ENCODE assay signal across 2 cellular contexts in genomic region chr12:60834806-60835205, GRCh38.
TF ChIP-seq lines count a peak whose summit lies in the region.

No MANE protein-coding gene starts in this region.

TF ChIP-seq in GM23338, 12 proteins besides CTCF, POLR2A, EP300 and RAD21 (continued from another document):
- no peak for TF ChIP-seq REST (IDR thresholded peaks at IDR 0.05; ENCODE audit: unreplicated experiment)
- no peak for TF ChIP-seq ZNF114 (CRISPR knock-in tag; IDR thresholded peaks at IDR 0.05)
- TF ChIP-seq, protein P1, sequence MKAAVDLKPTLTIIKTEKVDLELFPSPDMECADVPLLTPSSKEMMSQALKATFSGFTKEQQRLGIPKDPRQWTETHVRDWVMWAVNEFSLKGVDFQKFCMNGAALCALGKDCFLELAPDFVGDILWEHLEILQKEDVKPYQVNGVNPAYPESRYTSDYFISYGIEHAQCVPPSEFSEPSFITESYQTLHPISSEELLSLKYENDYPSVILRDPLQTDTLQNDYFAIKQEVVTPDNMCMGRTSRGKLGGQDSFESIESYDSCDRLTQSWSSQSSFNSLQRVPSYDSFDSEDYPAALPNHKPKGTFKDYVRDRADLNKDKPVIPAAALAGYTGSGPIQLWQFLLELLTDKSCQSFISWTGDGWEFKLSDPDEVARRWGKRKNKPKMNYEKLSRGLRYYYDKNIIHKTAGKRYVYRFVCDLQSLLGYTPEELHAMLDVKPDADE (IDR thresholded peaks at IDR 0.05), result no peak
- no peak for TF ChIP-seq EZH2phosphoT487 (IDR thresholded peaks at IDR 0.05; ENCODE audit: unreplicated experiment)
- no peak for TF ChIP-seq JUNB (IDR thresholded peaks at IDR 0.05; ENCODE audit: unreplicated experiment)
- TF ChIP-seq NANOG (IDR thresholded peaks at IDR 0.05; ENCODE audit: borderline replicate concordance), result no peak
- TF ChIP-seq POLR2AphosphoS5 (IDR thresholded peaks at IDR 0.05; ENCODE audit: low read depth), result no peak
- TF ChIP-seq CREB1 (CRISPR knock-in tag; IDR thresholded peaks at IDR 0.05; ENCODE audit: low read depth), result no peak
- no peak for TF ChIP-seq ZNF462 (CRISPR knock-in tag; IDR thresholded peaks at IDR 0.05)
TF ChIP-seq in GM23338: peak in this region for 0.

TF ChIP-seq in H1, 55 proteins besides CTCF, POLR2A, EP300 and RAD21 (continued from another document):
- TF ChIP-seq MAFK (IDR thresholded peaks at IDR 0.05; ENCODE audit: low read depth, low read length) (no peak), CHD2 (IDR thresholded peaks at IDR 0.05; ENCODE audit: low read length) (no peak), JUND (IDR thresholded peaks at IDR 0.05; ENCODE audit: low read length) (no peak), POU5F1 (IDR thresholded peaks at IDR 0.05; ENCODE audit: low read depth, low read length) (peak; percentile 90)
